15 cellular contexts compared by ENCODE assay signal in the genomic region with DNA sequence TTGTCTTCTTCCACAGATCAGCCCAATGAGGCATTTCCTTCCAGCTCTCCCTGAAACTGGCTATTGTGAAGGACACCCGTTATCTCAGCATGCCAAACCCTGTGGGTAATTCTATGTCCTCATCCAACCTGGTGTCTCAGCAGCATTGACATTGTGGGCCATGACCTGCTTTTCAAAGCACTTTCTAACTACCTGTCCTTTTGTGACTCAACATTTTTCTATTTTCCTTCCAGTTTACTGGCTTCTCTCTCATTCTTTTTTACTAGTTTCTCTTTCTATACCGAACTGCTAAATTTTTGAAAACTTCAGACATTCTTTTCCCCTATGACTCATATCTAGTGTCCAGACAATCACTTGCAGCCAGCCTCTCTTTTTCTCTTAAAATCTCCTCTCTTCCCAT.
A peak's percentile ranks its signal among the peaks of the same experiment; 100 is the strongest.
DNase-seq lines count a peak whose midpoint lies in the region; ATAC-seq and TF ChIP-seq lines count a peak whose summit lies in the region.
"Had no signal": no experiment of that assay in that cellular context is flagged by ENCODE, and none has a peak within 500 bp of the region (broad histone marks: within the 10 kb centered on the region; RNA-seq: fewer than 3 reads in every experiment).

No MANE protein-coding gene starts in this region.

- no peaks in the 10 kb centered on the region for H3K4me1 ChIP-seq in adrenal gland (replicated peaks in 1 of 2)
- H3K4me1 ChIP-seq in smooth muscle cell (ENCODE audit: low read depth), result peaks cover 25% of the 10 kb centered on the region
- H3K4me1 ChIP-seq in left ventricle myocardium inferior, result no peaks in the 10 kb centered on the region
- H3K4me1 ChIP-seq: tibial nerve had no signal

- H3K79me2 ChIP-seq in smooth muscle cell (ENCODE audit: low read depth), result no peaks in the 10 kb centered on the region

- H3K36me3 ChIP-seq in adrenal gland (replicated peaks in 1 of 2), result no peaks in the 10 kb centered on the region
- no peaks in the 10 kb centered on the region for H3K36me3 ChIP-seq in smooth muscle cell (ENCODE audit: low read depth)
- no peaks in the 10 kb centered on the region for H3K36me3 ChIP-seq in left ventricle myocardium inferior
- H3K36me3 ChIP-seq: spleen, tibial nerve had no signal

- H3K9ac ChIP-seq in smooth muscle cell (ENCODE audit: low read depth), result peak overlapping the region; percentile 16

- H3K27ac ChIP-seq in adrenal gland, result peak overlapping the region in 3 of 5 donors; percentile 15 to 59 (median 35)
- peak overlapping the region; percentile 86 for H3K27ac ChIP-seq in smooth muscle cell (ENCODE audit: low read depth)
- no peak overlapping the region for H3K27ac ChIP-seq in left ventricle myocardium inferior (replicated peaks)
- H3K27ac ChIP-seq: tibial nerve had no signal

- H3K9me3 ChIP-seq in adrenal gland (replicated peaks in 1 of 3), result no peaks in the 10 kb centered on the region
- no peaks in the 10 kb centered on the region for H3K9me3 ChIP-seq in smooth muscle cell (replicated peaks; ENCODE audit: low read depth)
- no peaks in the 10 kb centered on the region for H3K9me3 ChIP-seq in left ventricle myocardium inferior (replicated peaks)
- H3K9me3 ChIP-seq: spleen, tibial nerve had no signal

- peak; percentile 38 for ATAC-seq in HG02885 (IDR thresholded peaks at IDR 0.05; ENCODE audit: poor library complexity, unreplicated experiment)
- ATAC-seq in HG03378 (IDR thresholded peaks at IDR 0.05; ENCODE audit: unreplicated experiment), result no peak
- ATAC-seq: left colon had no signal

- DNase-seq in adrenal gland (peak; percentile 38 to 70 (median 61)), fibroblast of villous mesenchyme (ENCODE audit: low read depth) (peak; percentile 38), smooth muscle cell (lab: John Stamatoyannopoulos, UW; ENCODE audit: unreplicated experiment) (no peak), NCI-H146 (lab: John Stamatoyannopoulos, UW) (no peak), ecto neural progenitor cell (ENCODE audit: low spot score) (no peak), left ventricle myocardium inferior (no peak)
- DNase-seq: activated CD4-positive, alpha-beta T cell treated with anti-CD3 and anti-CD28 coated beads for 48 hours; activated effector memory CD4-positive, alpha-beta T cell treated with Interleukin-2 at 50 U/mL for 16 hours; left colon; NCI-H1436 treated with DMSO at 0.1 percent for 48 hours; nephron progenitor cell; spleen had no signal

- peaks cover 2% of the 10 kb centered on the region for H3F3A ChIP-seq in smooth muscle cell (ENCODE audit: low read depth)

- H3K27me3 ChIP-seq in adrenal gland (no peaks in the 10 kb centered on the region), smooth muscle cell (ENCODE audit: low read depth) (no peaks in the 10 kb centered on the region), left ventricle myocardium inferior (ENCODE audit: low read depth) (no peaks in the 10 kb centered on the region)
- H3K27me3 ChIP-seq: spleen, tibial nerve had no signal

- H3K4me3 ChIP-seq in adrenal gland (no peak overlapping the region), fibroblast of villous mesenchyme (ENCODE audit: low read depth, low read length) (peak overlapping the region; percentile 42), smooth muscle cell (peak overlapping the region; percentile 28), left ventricle myocardium inferior (no peak overlapping the region)
- H3K4me3 ChIP-seq: spleen, tibial nerve had no signal

- TF ChIP-seq CTCF in adrenal gland (IDR thresholded peaks at IDR 0.05) (no peak), fibroblast of villous mesenchyme (IDR thresholded peaks at IDR 0.05; ENCODE audit: insufficient read depth, low read depth, low read length) (no peak), smooth muscle cell (IDR thresholded peaks at IDR 0.05; ENCODE audit: borderline replicate concordance, insufficient read depth, poor library complexity, severe bottlenecking) (no peak), left ventricle myocardium inferior (IDR thresholded peaks at IDR 0.05; ENCODE audit: borderline replicate concordance) (no peak)

- intact Hi-C loops in adrenal gland (cut with DNase I), result no loop called here
- intact Hi-C loops in left ventricle myocardium inferior (cut with micrococcal nuclease), result no loop called here

- 17 to 37% (median 27%) methylated on average over 2 of the region's 2 CpGs for WGBS in adrenal gland, 4 donors
- WGBS in smooth muscle cell (ENCODE audit: low lambda C conversion rate), result 0% methylated on average over 2 of the region's 2 CpGs

- H3K4me2 ChIP-seq in smooth muscle cell, result peak overlapping the region; percentile 79

- peak overlapping the region; percentile 44 for H2AFZ ChIP-seq in smooth muscle cell (ENCODE audit: low read depth)

- H4K20me1 ChIP-seq in smooth muscle cell (ENCODE audit: low read depth), result no peaks in the 10 kb centered on the region

- no peak for TF ChIP-seq POLR2A in adrenal gland (IDR thresholded peaks at IDR 0.05)

Comparison
In these comparisons a context has a peak if more than half of its experiments do, and no peak if none do; other contexts are left out.
1. DNase-seq: peak in adrenal gland (7 of 7) and fibroblast of villous mesenchyme (single experiment); none in smooth muscle cell (single experiment), NCI-H146 (single experiment), ecto neural progenitor cell (single experiment) and left ventricle myocardium inferior (single experiment).
2. H3K4me3 ChIP-seq: peak in fibroblast of villous mesenchyme (single experiment) and smooth muscle cell (single experiment); none in adrenal gland (0 of 4) and left ventricle myocardium inferior (single experiment).